Comparison of ENCODE assay signal across 13 cellular contexts in the genomic region with DNA sequence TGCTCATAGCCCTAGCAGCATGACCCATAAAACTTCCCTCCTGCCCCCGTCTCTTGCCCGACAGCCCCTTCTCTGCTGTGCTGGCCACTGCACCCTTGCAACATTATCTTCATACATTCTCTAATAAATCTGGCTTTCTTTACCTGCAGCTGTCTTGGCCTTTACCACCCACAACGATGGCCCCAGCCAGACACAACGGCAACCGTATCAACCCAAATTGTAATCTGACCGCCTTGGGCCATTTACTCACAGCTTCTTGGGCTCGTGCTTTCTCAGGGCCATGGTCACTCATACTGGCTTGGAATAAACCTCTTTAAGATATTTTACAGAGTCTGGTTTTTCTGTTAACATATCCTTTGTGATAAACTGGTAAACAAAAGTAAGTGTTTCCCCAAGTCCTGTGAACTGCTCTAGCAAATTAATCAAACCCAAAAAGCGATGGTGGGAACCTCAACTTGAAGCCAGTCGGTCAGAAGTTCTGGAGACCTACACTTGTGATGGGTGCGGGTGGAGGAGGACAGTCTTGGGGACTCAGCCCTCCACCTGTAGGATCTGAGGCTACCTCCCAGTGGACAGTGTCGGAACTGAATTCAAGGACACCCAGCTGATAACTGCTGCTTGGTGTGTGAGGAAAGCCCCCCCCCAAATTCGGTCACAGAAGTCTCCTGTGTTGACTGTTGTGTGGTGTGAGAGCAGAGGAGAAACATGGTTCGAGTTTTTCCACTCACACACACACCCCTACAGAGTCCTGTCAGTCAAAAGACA.
DNase-seq lines count a peak whose midpoint lies in the region; ATAC-seq and TF ChIP-seq lines count a peak whose summit lies in the region.
"Had no signal": no experiment of that assay in that cellular context is flagged by ENCODE, and none has a peak within 500 bp of the region (broad histone marks: within the 10 kb centered on the region; RNA-seq: fewer than 3 reads in every experiment).

No MANE protein-coding gene starts in this region.

- H3K36me3 Mint-ChIP-seq in activated CD8-positive, alpha-beta memory T cell treated with anti-CD3 and anti-CD28 coated beads, Interleukin-2, amount 10 ng/mL, durations not matched to agents 7 days and 5 days, result no peaks in the 10 kb centered on the region

- H3K14ac ChIP-seq in trophoblast cell (ENCODE audit: low read length), result no peak overlapping the region

- no peak overlapping the region for H2BK120ac ChIP-seq in trophoblast cell (ENCODE audit: insufficient read depth, low read length, poor library complexity)

- H4K91ac ChIP-seq in trophoblast cell (ENCODE audit: low read depth, low read length), result no peak overlapping the region

- POLR2A ChIA-PET in HEK293T (lab: Yijun Ruan, JAX), result interaction anchor here (1.5 kb wide), 1 partner anchor 95 kb away, joined by 3 read pairs; a partner anchor contains a TSS

- H3K4me1 Mint-ChIP-seq in activated CD8-positive, alpha-beta memory T cell treated with anti-CD3 and anti-CD28 coated beads, Interleukin-2, amount 10 ng/mL, durations not matched to agents 7 days and 5 days, result peaks cover 29% of the 10 kb centered on the region

- no peak overlapping the region for H3K4me2 ChIP-seq in trophoblast cell (ENCODE audit: low read length)
- H3K4me2 ChIP-seq: hepatocyte had no signal

- in situ Hi-C loops in astrocyte of the spinal cord (cut with HindIII; ENCODE audit: low sequenced_read_pairs), result no loop called here

- H3K27ac Mint-ChIP-seq in activated CD8-positive, alpha-beta memory T cell treated with anti-CD3 and anti-CD28 coated beads, Interleukin-2, amount 10 ng/mL, durations not matched to agents 7 days and 5 days, result no peak overlapping the region

- H3K27ac ChIP-seq in trophoblast cell (ENCODE audit: low read depth, low read length), result no peak overlapping the region
- no peak overlapping the region for H3K27ac ChIP-seq in coronary artery
- H3K27ac ChIP-seq: hepatocyte had no signal

- H4K12ac ChIP-seq in trophoblast cell (ENCODE audit: low read depth, low read length), result no peak overlapping the region

- no peak overlapping the region for H3K4me3 ChIP-seq in astrocyte of the spinal cord (ENCODE audit: low read depth, low read length)
- H3K4me3 ChIP-seq in trophoblast cell (ENCODE audit: low read depth, low read length), result no peak overlapping the region
- H3K4me3 ChIP-seq in coronary artery, result no peak overlapping the region
- H3K4me3 ChIP-seq: HAP-1, hepatocyte had no signal

- peaks cover 13 to 17% of the 10 kb centered on the region in 2 experiments for H3K4me1 ChIP-seq in trophoblast cell (ENCODE audit: control insufficient read depth in 1 of 2, insufficient read depth in 2 of 2, low read length in 2 of 2)

- H4K8ac ChIP-seq in trophoblast cell (ENCODE audit: low read depth, low read length), result no peak overlapping the region

- no peak overlapping the region for H3K4ac ChIP-seq in trophoblast cell (ENCODE audit: low read depth, low read length)

- no peak overlapping the region for H3K9ac ChIP-seq in trophoblast cell (ENCODE audit: low read length)

- peak; percentile 4 for TF ChIP-seq CTCF in astrocyte of the spinal cord (IDR thresholded peaks at IDR 0.05; ENCODE audit: low read depth, low read length)
- no peak for TF ChIP-seq CTCF in coronary artery (IDR thresholded peaks at IDR 0.05)

- H3K9me3 Mint-ChIP-seq in activated CD8-positive, alpha-beta memory T cell treated with anti-CD3 and anti-CD28 coated beads, Interleukin-2, amount 10 ng/mL, durations not matched to agents 7 days and 5 days (ENCODE audit: low read depth), result no peaks in the 10 kb centered on the region

- peak overlapping the region; percentile 41 for H2BK12ac ChIP-seq in trophoblast cell (ENCODE audit: low read length)

- H3K79me2 ChIP-seq in trophoblast cell (ENCODE audit: control insufficient read depth, insufficient read depth, low read length, poor library complexity), result no peaks in the 10 kb centered on the region
- H3K79me2 ChIP-seq: hepatocyte had no signal

- no peak overlapping the region for H3K18ac ChIP-seq in trophoblast cell (ENCODE audit: low read length)

- peak; percentile 11 for ATAC-seq in activated CD8-positive, alpha-beta memory T cell treated with anti-CD3 and anti-CD28 coated beads, Interleukin-2, amount 10 ng/mL, durations not matched to agents 7 days and 5 days
- ATAC-seq: Panc1 had no signal

- H2AK5ac ChIP-seq in trophoblast cell (ENCODE audit: low read length), result peak overlapping the region; percentile 75

- peaks cover 8% of the 10 kb centered on the region for H3K79me1 ChIP-seq in trophoblast cell (ENCODE audit: low read length)

- H3K36me3 ChIP-seq in trophoblast cell (ENCODE audit: control insufficient read depth in 1 of 2, insufficient read depth in 2 of 2, low read length in 2 of 2), result peaks cover 12 to 15% of the 10 kb centered on the region in 2 experiments
- H3K36me3 ChIP-seq: HAP-1 had no signal

- H3K9me3 ChIP-seq in trophoblast cell (ENCODE audit: insufficient read depth, low read depth, low read length), result peaks cover 2% of the 10 kb centered on the region
- H3K9me3 ChIP-seq: HAP-1 had no signal

- no peak for DNase-seq in activated CD8-positive, alpha-beta memory T cell treated with anti-CD3 and anti-CD28 coated beads, Interleukin-2, amount 10 ng/mL, durations not matched to agents 7 days and 5 days
- no peak for DNase-seq in activated CD8-positive, alpha-beta memory T cell treated with anti-CD3 and anti-CD28 coated beads for 24 hours
- DNase-seq in HEK293T (ENCODE audit: extremely low spot score) (peak; percentile 44), astrocyte of the spinal cord (ENCODE audit: low read depth, low spot score) (no peak), trophoblast cell (no peak), GM19238 (ENCODE audit: insufficient read length, low spot score) (no peak), coronary artery (ENCODE audit: low spot score) (no peak), MV-4-11 (lab: John Stamatoyannopoulos, UW) (no peak)
- DNase-seq: cortex of kidney, left cardiac atrium had no signal

- H2AFZ ChIP-seq in trophoblast cell (ENCODE audit: insufficient read depth, low read length, poor library complexity), result no peak overlapping the region
- H2AFZ ChIP-seq: hepatocyte had no signal

- no peaks in the 10 kb centered on the region for H3K27me3 ChIP-seq in trophoblast cell (ENCODE audit: insufficient read depth, low read length)
- H3K27me3 ChIP-seq: hepatocyte had no signal

- CTCF ChIA-PET in activated CD8-positive, alpha-beta memory T cell treated with anti-CD3 and anti-CD28 coated beads, Interleukin-2, amount 10 ng/mL, durations not matched to agents 7 days and 5 days (lab: Charles Lee), result interaction anchor here (1.1 to 2.6 kb wide), 25 partner anchors 8 to 453 kb away, joined by 3 to 33 read pairs (median 7); a partner anchor contains a TSS
- CTCF ChIA-PET in HEK293T (lab: Yijun Ruan, JAX), result interaction anchor here (0.6 to 2.1 kb wide), 14 partner anchors 8 to 166 kb away, joined by 3 to 19 read pairs (median 6); a partner anchor contains a TSS

- H2BK5ac ChIP-seq in trophoblast cell (ENCODE audit: low read depth, low read length, poor library complexity), result no peak overlapping the region

- no peak overlapping the region for H3K23ac ChIP-seq in trophoblast cell (ENCODE audit: low read length)

- no CpG with 5 or more reads among the region's 13 CpGs for WGBS in trophoblast cell (ENCODE audit: extremely low coverage, insufficient coverage, insufficient read length)

- H3K4me3 Mint-ChIP-seq in activated CD8-positive, alpha-beta memory T cell treated with anti-CD3 and anti-CD28 coated beads, Interleukin-2, amount 10 ng/mL, durations not matched to agents 7 days and 5 days, result no peak overlapping the region

- no peaks in the 10 kb centered on the region for H3K27me3 Mint-ChIP-seq in activated CD8-positive, alpha-beta memory T cell treated with anti-CD3 and anti-CD28 coated beads, Interleukin-2, amount 10 ng/mL, durations not matched to agents 7 days and 5 days

TF ChIP-seq in HEK293T, 16 proteins besides CTCF, POLR2A, EP300 and RAD21:
- TF ChIP-seq BHLHE40 (IDR thresholded peaks at IDR 0.05; ENCODE audit: borderline replicate concordance), result no peak
- no peak for TF ChIP-seq FOXA1 (IDR thresholded peaks at IDR 0.05)
- no peak for TF ChIP-seq HDGF (IDR thresholded peaks at IDR 0.05; ENCODE audit: borderline replicate concordance)
- no peak for TF ChIP-seq SUZ12 (IDR thresholded peaks at IDR 0.05)
- no peak for TF ChIP-seq LEF1 (IDR thresholded peaks at IDR 0.05; ENCODE audit: borderline replicate concordance)
- TF ChIP-seq, protein P1, sequence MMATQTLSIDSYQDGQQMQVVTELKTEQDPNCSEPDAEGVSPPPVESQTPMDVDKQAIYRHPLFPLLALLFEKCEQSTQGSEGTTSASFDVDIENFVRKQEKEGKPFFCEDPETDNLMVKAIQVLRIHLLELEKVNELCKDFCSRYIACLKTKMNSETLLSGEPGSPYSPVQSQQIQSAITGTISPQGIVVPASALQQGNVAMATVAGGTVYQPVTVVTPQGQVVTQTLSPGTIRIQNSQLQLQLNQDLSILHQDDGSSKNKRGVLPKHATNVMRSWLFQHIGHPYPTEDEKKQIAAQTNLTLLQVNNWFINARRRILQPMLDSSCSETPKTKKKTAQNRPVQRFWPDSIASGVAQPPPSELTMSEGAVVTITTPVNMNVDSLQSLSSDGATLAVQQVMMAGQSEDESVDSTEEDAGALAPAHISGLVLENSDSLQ (IDR thresholded peaks at IDR 0.05), result no peak
- TF ChIP-seq ARNT (IDR thresholded peaks at IDR 0.05), result no peak
- TF ChIP-seq SP1 (IDR thresholded peaks at IDR 0.05), result no peak
- no peak for TF ChIP-seq L3MBTL2 (conservative IDR thresholded peaks at IDR 0.05)
- TF ChIP-seq FOXK2 (IDR thresholded peaks at IDR 0.05), result no peak
- TF ChIP-seq FOXM1 (IDR thresholded peaks at IDR 0.05; ENCODE audit: borderline replicate concordance), result no peak
- TF ChIP-seq CTBP1 (IDR thresholded peaks at IDR 0.05; ENCODE audit: borderline replicate concordance), result no peak
- TF ChIP-seq ZNF384 (IDR thresholded peaks at IDR 0.05), result no peak
- TF ChIP-seq ELF4 (IDR thresholded peaks at IDR 0.05), result no peak
- TF ChIP-seq NFRKB (IDR thresholded peaks at IDR 0.05), result no peak
- no peak for TF ChIP-seq TARDBP (IDR thresholded peaks at IDR 0.05)
TF ChIP-seq in HEK293T: peak in this region for 0.
